Comparison of ENCODE assay signal across 22 cellular contexts in genomic region chr4:1595789-1596325, GRCh38.
DNase-seq lines count a peak whose midpoint lies in the region; ATAC-seq, FAIRE-seq and TF ChIP-seq lines count a peak whose summit lies in the region.
"Had no signal": no experiment of that assay in that cellular context is flagged by ENCODE, and none has a peak within 500 bp of the region (broad histone marks: within the 10 kb centered on the region; RNA-seq: fewer than 3 reads in every experiment).

No MANE protein-coding gene starts in this region.

- no peak overlapping the region for H3K27ac Mint-ChIP-seq in activated T-cell treated with anti-CD3 and anti-CD28 coated beads, Interleukin-2, amount 50 U/mL, for 24 hours
- H3K27ac Mint-ChIP-seq: CD14-positive monocyte, IgD-negative memory B cell had no signal

- CTCF ChIA-PET in K562 (lab: Yijun Ruan, JAX; ENCODE audit: low intra/inter-chr PET ratio): no interaction called here

- peaks cover 4% of the 10 kb centered on the region for H3K9me3 Mint-ChIP-seq in activated T-cell treated with anti-CD3 and anti-CD28 coated beads, Interleukin-2, amount 50 U/mL, for 24 hours

- H3K27ac ChIP-seq in left ventricle myocardium inferior (replicated peaks) (no peak overlapping the region), K562 (ENCODE audit: extremely low read depth, low read depth, low read length) (no peak overlapping the region), kidney (ENCODE audit: low read depth in 2 of 2, low read length in 2 of 2) (no peak overlapping the region), spleen (no peak overlapping the region)
- H3K27ac ChIP-seq: Peyer's patch had no signal

- no peak overlapping the region for H2AFZ ChIP-seq in K562 (ENCODE audit: low read depth, low read length)

- H3K36me3 Mint-ChIP-seq in activated T-cell treated with anti-CD3 and anti-CD28 coated beads, Interleukin-2, amount 50 U/mL, for 24 hours (ENCODE audit: low read depth): peaks cover 1% of the 10 kb centered on the region
- H3K36me3 Mint-ChIP-seq: CD14-positive monocyte had no signal

- H3K4me3 ChIP-seq in left ventricle myocardium inferior (no peak overlapping the region), K562 (no peak overlapping the region), kidney (ENCODE audit: low read length in 2 of 2) (no peak overlapping the region), spleen (no peak overlapping the region)
- H3K4me3 ChIP-seq: Peyer's patch had no signal

- H3K9ac ChIP-seq in K562 (ENCODE audit: insufficient read depth in 1 of 2, low read depth in 2 of 2, low read length in 2 of 2): no peak overlapping the region; a peak in 1 of 4 replicates
- H3K9ac ChIP-seq in kidney (ENCODE audit: low read length in 2 of 2): no peak overlapping the region

- H3K9me1 ChIP-seq in K562 (ENCODE audit: control insufficient read depth, insufficient read depth, low read length): no peaks in the 10 kb centered on the region

- DNase-seq in Right ventricle myocardium inferior (ENCODE audit: missing footprints) (peak; percentile 37), left ventricle myocardium inferior (no peak), K562 (ENCODE audit: extremely low read depth in 1 of 4, low spot score in 3 of 4) (no peak), kidney (peak; percentile 41), spleen (peak; percentile 46)
- no peak for DNase-seq in activated T-cell treated with anti-CD3 and anti-CD28 coated beads, Interleukin-2, amount 50 U/mL, for 24 hours
- DNase-seq in stimulated activated CD4-positive, alpha-beta T cell treated with anti-CD3 and anti-CD28 coated beads, Interleukin-2, amount 100 ng/mL, for 48 hours: no peak
- DNase-seq: AML-193, DMS53, GDM1, Karpas-422, NCI-H1694 treated with DMSO at 0.1 percent for 48 hours, NCI-H2081 treated with DMSO at 0.1 percent for 48 hours, NCI-H2171 treated with DMSO at 0.1 percent for 48 hours, NCI-H446, NCI-H526, Peyer's patch had no signal

- TF ChIP-seq RAD21 in K562 (CRISPR knock-in tag; conservative IDR thresholded peaks at IDR 0.05 in 1 of 2, IDR thresholded peaks at IDR 0.05 in 1 of 2): no peak

- H3K4me1 ChIP-seq in left ventricle myocardium inferior: peaks cover 8% of the 10 kb centered on the region
- peaks cover 8 to 78% of the 10 kb centered on the region in 2 experiments for H3K4me1 ChIP-seq in K562 (replicated peaks in 1 of 2; ENCODE audit: control insufficient read depth in 2 of 2, insufficient read depth in 2 of 2, low read length in 2 of 2)
- no peaks in the 10 kb centered on the region for H3K4me1 ChIP-seq in kidney (ENCODE audit: control insufficient read depth in 1 of 2, insufficient read depth in 1 of 2, low read depth in 1 of 2, low read length in 2 of 2)
- H3K4me1 ChIP-seq in spleen: no peaks in the 10 kb centered on the region
- H3K4me1 ChIP-seq: Peyer's patch had no signal

- POLR2A ChIA-PET in K562 (lab: Yijun Ruan, JAX): no interaction called here

- WGBS in K562 (ENCODE audit: insufficient coverage, low coverage, missing lambda C conversion rate): 34% methylated on average over 10 of the region's 10 CpGs
- 86 to 95% (median 90%) methylated on average over 4 to 10 of the region's 10 CpGs for WGBS in spleen, 5 donors

- no peaks in the 10 kb centered on the region for H3K4me1 Mint-ChIP-seq in activated T-cell treated with anti-CD3 and anti-CD28 coated beads, Interleukin-2, amount 50 U/mL, for 24 hours (ENCODE audit: low read depth)
- H3K4me1 Mint-ChIP-seq: CD14-positive monocyte had no signal

- no TSS peak for BruUV-seq in K562 (replicated peaks; lab: Mats Ljungman, UMichigan)

- no peaks in the 10 kb centered on the region for H3K79me2 ChIP-seq in K562 (ENCODE audit: control insufficient read depth, insufficient read depth, low read length)

- H3K27me3 Mint-ChIP-seq in activated T-cell treated with anti-CD3 and anti-CD28 coated beads, Interleukin-2, amount 50 U/mL, for 24 hours: peaks cover 4% of the 10 kb centered on the region

- TF ChIP-seq POLR2A in K562 (conservative IDR thresholded peaks at IDR 0.05) (no peak), spleen (IDR thresholded peaks at IDR 0.05) (no peak)

- peaks cover 87% of the 10 kb centered on the region for H3K27me3 ChIP-seq in left ventricle myocardium inferior (ENCODE audit: low read depth)
- peaks cover 11 to 34% of the 10 kb centered on the region in 2 experiments; a peak in 4 of 5 replicates for H3K27me3 ChIP-seq in K562 (ENCODE audit: control insufficient read depth in 2 of 2, insufficient read depth in 2 of 2, low read length in 2 of 2)
- H3K27me3 ChIP-seq in spleen (replicated peaks in 1 of 7): peaks cover 0 to 79% (median 6%) of the 10 kb centered on the region in 7 donors
- H3K27me3 ChIP-seq: Peyer's patch had no signal

- FAIRE-seq in K562 (lab: Jason Lieb, UNC) (no peak), kidney (lab: Jason Lieb, UNC) (no peak)
- FAIRE-seq: D721Med, GM18507 had no signal

- TF ChIP-seq CTCF in left ventricle myocardium inferior (IDR thresholded peaks at IDR 0.05; ENCODE audit: borderline replicate concordance) (no peak), K562 (IDR thresholded peaks at IDR 0.05 in 2 of 3, conservative IDR thresholded peaks at IDR 0.05 in 1 of 3; ENCODE audit: insufficient read depth in 2 of 3, low read depth in 1 of 3, low read length in 3 of 3) (no peak), kidney (IDR thresholded peaks at IDR 0.05; ENCODE audit: borderline replicate concordance, extremely low read depth, insufficient read depth) (no peak), spleen (IDR thresholded peaks at IDR 0.05 in 8 of 11, conservative IDR thresholded peaks at IDR 0.05 in 3 of 11) (no peak)

- H3K36me3 ChIP-seq in left ventricle myocardium inferior: no peaks in the 10 kb centered on the region
- H3K36me3 ChIP-seq in K562 (ENCODE audit: control insufficient read depth, insufficient read depth, low read length): no peaks in the 10 kb centered on the region
- H3K36me3 ChIP-seq in kidney (ENCODE audit: control insufficient read depth in 1 of 2, insufficient read depth in 2 of 2, low read length in 2 of 2): no peaks in the 10 kb centered on the region
- H3K36me3 ChIP-seq in spleen: no peaks in the 10 kb centered on the region
- H3K36me3 ChIP-seq: Peyer's patch had no signal

- intact Hi-C loops in Right ventricle myocardium inferior (cut with DNase I) (no loop called here), left ventricle myocardium inferior (cut with micrococcal nuclease) (no loop called here), K562 (cut with micrococcal nuclease) (no loop called here), kidney (cut with DNase I) (no loop called here), spleen (cut with DNase I; ENCODE audit: low total_unique reads) (no loop called here)

- H3K4me2 ChIP-seq in K562 (ENCODE audit: insufficient read depth, low read length): no peak overlapping the region

- H3K9me3 ChIP-seq in left ventricle myocardium inferior (replicated peaks) (peaks cover 13% of the 10 kb centered on the region), K562 (replicated peaks; ENCODE audit: control insufficient read depth, insufficient read depth, low read depth, low read length) (peaks cover 7% of the 10 kb centered on the region), kidney (ENCODE audit: control insufficient read depth in 1 of 2, low read length in 2 of 2) (peaks cover 3 to 11% of the 10 kb centered on the region in 2 donors), spleen (peaks cover 0 to 27% (median 15%) of the 10 kb centered on the region in 8 donors)

- H4K20me1 ChIP-seq in K562 (replicated peaks; ENCODE audit: control insufficient read depth, insufficient read depth, low read length): no peaks in the 10 kb centered on the region

- no peak for TF ChIP-seq EP300 in K562 (IDR thresholded peaks at IDR 0.05; ENCODE audit: low read length)

- no peak overlapping the region for H3K4me3 Mint-ChIP-seq in activated T-cell treated with anti-CD3 and anti-CD28 coated beads, Interleukin-2, amount 50 U/mL, for 24 hours
- H3K4me3 Mint-ChIP-seq: CD14-positive monocyte had no signal

- ATAC-seq in Right ventricle myocardium inferior (no peak), K562 (no peak), GM18909 (IDR thresholded peaks at IDR 0.05; ENCODE audit: poor library complexity, unreplicated experiment) (no peak)

- in situ Hi-C loops in K562 (cut with MboI): no loop called here

TF ChIP-seq in K562, 482 proteins besides CTCF, POLR2A, EP300 and RAD21:
- TF ChIP-seq RHOXF2B (CRISPR knock-in tag; conservative IDR thresholded peaks at IDR 0.05): no peak
- TF ChIP-seq MYBL2 (IDR thresholded peaks at IDR 0.05; ENCODE audit: low read depth): no peak
- 0 out of 2 replicates have a peak, but pooled peaks have one; percentile 17 for TF ChIP-seq MYBL2 (CRISPR knock-in tag; IDR thresholded peaks at IDR 0.05; ENCODE audit: borderline replicate concordance)
- no peak for TF ChIP-seq MTA3 (IDR thresholded peaks at IDR 0.05; ENCODE audit: borderline replicate concordance)
- TF ChIP-seq, protein P1, sequence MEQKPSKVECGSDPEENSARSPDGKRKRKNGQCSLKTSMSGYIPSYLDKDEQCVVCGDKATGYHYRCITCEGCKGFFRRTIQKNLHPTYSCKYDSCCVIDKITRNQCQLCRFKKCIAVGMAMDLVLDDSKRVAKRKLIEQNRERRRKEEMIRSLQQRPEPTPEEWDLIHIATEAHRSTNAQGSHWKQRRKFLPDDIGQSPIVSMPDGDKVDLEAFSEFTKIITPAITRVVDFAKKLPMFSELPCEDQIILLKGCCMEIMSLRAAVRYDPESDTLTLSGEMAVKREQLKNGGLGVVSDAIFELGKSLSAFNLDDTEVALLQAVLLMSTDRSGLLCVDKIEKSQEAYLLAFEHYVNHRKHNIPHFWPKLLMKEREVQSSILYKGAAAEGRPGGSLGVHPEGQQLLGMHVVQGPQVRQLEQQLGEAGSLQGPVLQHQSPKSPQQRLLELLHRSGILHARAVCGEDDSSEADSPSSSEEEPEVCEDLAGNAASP (IDR thresholded peaks at IDR 0.05): no peak

Comparison
In these comparisons a context has a peak if more than half of its experiments do, and no peak if none do; other contexts are left out.
1. DNase-seq: peak in Right ventricle myocardium inferior (single experiment), kidney (single experiment) and spleen (single experiment); none in left ventricle myocardium inferior (single experiment), K562 (0 of 4), activated T-cell treated with anti-CD3 and anti-CD28 coated beads, Interleukin-2, amount 50 U/mL, for 24 hours (single experiment) and stimulated activated CD4-positive, alpha-beta T cell treated with anti-CD3 and anti-CD28 coated beads, Interleukin-2, amount 100 ng/mL, for 48 hours (0 of 2).